13 cellular contexts compared by ENCODE assay signal in genomic region chr12:54986773-54987172, GRCh38. TPM values are rescaled to one million over a fixed set of nuclear protein-coding genes. Genes with fewer than 3 reads are reported as not detected.
DNase-seq lines count a peak whose midpoint lies in the region; ATAC-seq and TF ChIP-seq lines count a peak whose summit lies in the region.
"Not testable (repeated sequence)": the region's sequence is repeated elsewhere in the genome, so short reads cannot be mapped to it uniquely, and the experiment has no call there.
"Had no signal": no experiment of that assay in that cellular context is flagged by ENCODE, and none has a peak within 500 bp of the region (broad histone marks: within the 10 kb centered on the region; RNA-seq: fewer than 3 reads in every experiment).

No MANE protein-coding gene starts in this region.

- H3K36me3 Mint-ChIP-seq in CD4-positive, alpha-beta T cell (ENCODE audit: low read depth), result peaks cover 36% of the 10 kb centered on the region
- peaks cover 30% of the 10 kb centered on the region for H3K36me3 Mint-ChIP-seq in T-helper 1 cell treated with Interleukin-12 subunit alpha and Interleukin-12 subunit beta and Interleukin-4 antibody, amounts not matched to agents 30 μg/mL and 1 μg/mL, for 36 hours (ENCODE audit: low read depth)
- peaks cover 27% of the 10 kb centered on the region for H3K36me3 Mint-ChIP-seq in activated CD4-positive, alpha-beta memory T cell treated with anti-CD3 and anti-CD28 coated beads for 36 hours
- H3K36me3 Mint-ChIP-seq in activated T-helper 17 cell treated with anti-CD3 and anti-CD28 coated beads, Interleukin-2, amount 50 U/mL, for 72 hours (ENCODE audit: low read depth), result peaks cover 33% of the 10 kb centered on the region
- H3K36me3 Mint-ChIP-seq in activated naive CD8-positive, alpha-beta T cell, result peaks cover 24% of the 10 kb centered on the region
- H3K36me3 Mint-ChIP-seq in naive thymus-derived CD8-positive, alpha-beta T cell, result peaks cover 10 to 20% (median 13%) of the 10 kb centered on the region in 3 donors

- not testable (repeated sequence) for H3K9me3 Mint-ChIP-seq in CD4-positive, alpha-beta T cell; T-helper 1 cell treated with Interleukin-12 subunit alpha and Interleukin-12 subunit beta and Interleukin-4 antibody, amounts not matched to agents 30 μg/mL and 1 μg/mL, for 36 hours; activated CD4-positive, alpha-beta memory T cell treated with anti-CD3 and anti-CD28 coated beads for 36 hours; activated T-helper 17 cell treated with anti-CD3 and anti-CD28 coated beads, Interleukin-2, amount 50 U/mL, for 72 hours; activated naive CD8-positive, alpha-beta T cell (ENCODE audit: low read depth); naive thymus-derived CD8-positive, alpha-beta T cell

- H3K4me3 ChIP-seq in HEK293 (ENCODE audit: low read depth, low read length), result not testable (repeated sequence)

- not testable (repeated sequence) for ATAC-seq in CD4-positive, alpha-beta T cell (ENCODE audit: poor library complexity); activated T-helper 17 cell treated with anti-CD3 and anti-CD28 coated beads, Interleukin-2, amount 50 U/mL, for 72 hours (replicated peaks); naive thymus-derived CD8-positive, alpha-beta T cell

- POLR2A ChIA-PET in CD4-positive, alpha-beta T cell (lab: Charles Lee), result interaction anchor here (1.9 to 5.8 kb wide), 3 partner anchors 15 to 52 kb away, joined by 6 to 145 read pairs (median 35); no protein-coding TSS in a partner anchor
- POLR2A ChIA-PET in HEK293 (lab: Yijun Ruan, JAX); activated CD4-positive, alpha-beta memory T cell treated with anti-CD3 and anti-CD28 coated beads for 36 hours (lab: Charles Lee): not testable (repeated sequence)
- POLR2A ChIA-PET in naive thymus-derived CD8-positive, alpha-beta T cell (lab: Charles Lee), result interaction anchor here (4.4 to 5.7 kb wide), 3 partner anchors 12 to 25 kb away, joined by 18 to 98 read pairs (median 58); no protein-coding TSS in a partner anchor

- H3K27me3 Mint-ChIP-seq in CD4-positive, alpha-beta T cell; T-helper 1 cell treated with Interleukin-12 subunit alpha and Interleukin-12 subunit beta and Interleukin-4 antibody, amounts not matched to agents 30 μg/mL and 1 μg/mL, for 36 hours (ENCODE audit: low read depth); activated CD4-positive, alpha-beta memory T cell treated with anti-CD3 and anti-CD28 coated beads for 36 hours; activated T-helper 17 cell treated with anti-CD3 and anti-CD28 coated beads, Interleukin-2, amount 50 U/mL, for 72 hours; activated naive CD8-positive, alpha-beta T cell; naive thymus-derived CD8-positive, alpha-beta T cell: not testable (repeated sequence)

- CTCF ChIA-PET in CD4-positive, alpha-beta T cell (lab: Charles Lee), result interaction anchor here (0.8 to 3.1 kb wide), 2 partner anchors 28 to 86 kb away, joined by 3 to 15 read pairs; no protein-coding TSS in a partner anchor
- CTCF ChIA-PET in HEK293 (lab: Yijun Ruan, JAX), result interaction anchor here (0.9 to 1.3 kb wide), 3 partner anchors 84 to 87 kb away, joined by 3 to 4 read pairs (median 4); no protein-coding TSS in a partner anchor
- CTCF ChIA-PET in activated CD4-positive, alpha-beta memory T cell treated with anti-CD3 and anti-CD28 coated beads for 36 hours (lab: Charles Lee), result interaction anchor here (1.3 to 4.8 kb wide), 5 partner anchors 11 to 238 kb away, joined by 4 to 48 read pairs (median 19); no protein-coding TSS in a partner anchor

- H3K27ac Mint-ChIP-seq in CD4-positive, alpha-beta T cell, result peak overlapping the region; percentile 100
- H3K27ac Mint-ChIP-seq in T-helper 1 cell treated with Interleukin-12 subunit alpha and Interleukin-12 subunit beta and Interleukin-4 antibody, amounts not matched to agents 30 μg/mL and 1 μg/mL, for 36 hours, result peak overlapping the region; percentile 43
- H3K27ac Mint-ChIP-seq in activated CD4-positive, alpha-beta memory T cell treated with anti-CD3 and anti-CD28 coated beads for 36 hours, result peak overlapping the region; percentile 46
- not testable (repeated sequence) for H3K27ac Mint-ChIP-seq in activated T-helper 17 cell treated with anti-CD3 and anti-CD28 coated beads, Interleukin-2, amount 50 U/mL, for 72 hours
- H3K27ac Mint-ChIP-seq in activated naive CD8-positive, alpha-beta T cell, result peak overlapping the region; percentile 99
- H3K27ac Mint-ChIP-seq in naive thymus-derived CD8-positive, alpha-beta T cell, result peak overlapping the region; percentile 57 to 99 (median 98)

- DNase-seq in CD4-positive, alpha-beta T cell; activated CD4-positive, alpha-beta memory T cell treated with anti-CD3 and anti-CD28 coated beads for 36 hours; naive thymus-derived CD8-positive, alpha-beta T cell: not testable (repeated sequence)

- not testable (repeated sequence) for H3K27ac ChIP-seq in CD4-positive, alpha-beta T cell (ENCODE audit: low read depth, low read length); HEK293 (ENCODE audit: extremely low read depth, low read depth, low read length)

- TF ChIP-seq CTCF in CD4-positive, alpha-beta T cell (IDR thresholded peaks at IDR 0.05); HEK293 (tag by site-specific recombination; IDR thresholded peaks at IDR 0.05): not testable (repeated sequence)

- H3K4me1 ChIP-seq in HEK293 (ENCODE audit: control insufficient read depth, insufficient read depth, low read length), result not testable (repeated sequence)

- not testable (repeated sequence) for H3K27me3 ChIP-seq in CD4-positive, alpha-beta T cell (ENCODE audit: control insufficient read depth, insufficient read depth, low read length)

- not testable (repeated sequence) for H3K36me3 ChIP-seq in HEK293 (ENCODE audit: control insufficient read depth in 2 of 2, insufficient read depth in 1 of 2, low read length in 2 of 2)

- intact Hi-C loops in CD4-positive, alpha-beta T cell (cut with DNase I, micrococcal nuclease), result not testable (repeated sequence)
- intact Hi-C loops in activated CD4-positive, alpha-beta memory T cell treated with anti-CD3 and anti-CD28 coated beads for 36 hours (cut with micrococcal nuclease), result loop anchor here (5.0 to 10.0 kb wide), 4 partner anchors 638 to 1118 kb away; partner anchors contain the start of genes BLOC1S1 and PA2G4

- peak overlapping the region; percentile 63 for H3K4me3 Mint-ChIP-seq in CD4-positive, alpha-beta T cell
- H3K4me3 Mint-ChIP-seq in T-helper 1 cell treated with Interleukin-12 subunit alpha and Interleukin-12 subunit beta and Interleukin-4 antibody, amounts not matched to agents 30 μg/mL and 1 μg/mL, for 36 hours; activated CD4-positive, alpha-beta memory T cell treated with anti-CD3 and anti-CD28 coated beads for 36 hours: not testable (repeated sequence)
- H3K4me3 Mint-ChIP-seq in activated T-helper 17 cell treated with anti-CD3 and anti-CD28 coated beads, Interleukin-2, amount 50 U/mL, for 72 hours, result peak overlapping the region; percentile 21
- peak overlapping the region; percentile 75 for H3K4me3 Mint-ChIP-seq in activated naive CD8-positive, alpha-beta T cell
- peak overlapping the region in 6 of 10 donors; percentile 3 to 97 (median 37) for H3K4me3 Mint-ChIP-seq in naive thymus-derived CD8-positive, alpha-beta T cell

- H3K9me3 ChIP-seq in CD4-positive, alpha-beta T cell (ENCODE audit: control insufficient read depth, low read length); HEK293 (ENCODE audit: control insufficient read depth, insufficient read depth, low read depth, low read length): not testable (repeated sequence)

- H3K4me1 Mint-ChIP-seq in CD4-positive, alpha-beta T cell (ENCODE audit: low read depth), result peaks cover 98% of the 10 kb centered on the region
- peaks cover 62% of the 10 kb centered on the region for H3K4me1 Mint-ChIP-seq in T-helper 1 cell treated with Interleukin-12 subunit alpha and Interleukin-12 subunit beta and Interleukin-4 antibody, amounts not matched to agents 30 μg/mL and 1 μg/mL, for 36 hours (ENCODE audit: low read depth)
- peaks cover 72% of the 10 kb centered on the region for H3K4me1 Mint-ChIP-seq in activated CD4-positive, alpha-beta memory T cell treated with anti-CD3 and anti-CD28 coated beads for 36 hours (ENCODE audit: low read depth)
- H3K4me1 Mint-ChIP-seq in activated T-helper 17 cell treated with anti-CD3 and anti-CD28 coated beads, Interleukin-2, amount 50 U/mL, for 72 hours, result peaks cover 47% of the 10 kb centered on the region
- peaks cover 85% of the 10 kb centered on the region for H3K4me1 Mint-ChIP-seq in activated naive CD8-positive, alpha-beta T cell (ENCODE audit: low read depth)
- peaks cover 53 to 94% (median 73%) of the 10 kb centered on the region in 4 donors for H3K4me1 Mint-ChIP-seq in naive thymus-derived CD8-positive, alpha-beta T cell

TF ChIP-seq in HEK293, 187 proteins besides CTCF, POLR2A, EP300 and RAD21:
- TF ChIP-seq ZNF146 (tag by site-specific recombination; IDR thresholded peaks at IDR 0.05), result peak; percentile 67; the same call in 1 of the 2 replicates

RNA-seq across cellular contexts. Expression of gene TESPA1, which starts 2.2 kb away (rescaled TPM):
- 10 to 100 TPM; 96.3 to 98.2 TPM for total RNA-seq in CD4-positive, alpha-beta T cell
- 10 to 100 TPM; 73.9 to 74.8 TPM for total RNA-seq in activated CD4-positive, alpha-beta memory T cell treated with anti-CD3 and anti-CD28 coated beads for 36 hours
- total RNA-seq in activated T-helper 17 cell treated with anti-CD3 and anti-CD28 coated beads, Interleukin-2, amount 50 U/mL, for 72 hours, result 10 to 100 TPM; 51.1 to 91.7 TPM
- 100 to 1,000 TPM; 247 to 253 TPM for total RNA-seq in naive thymus-derived CD8-positive, alpha-beta T cell
- polyA plus RNA-seq in naive thymus-derived CD8-positive, alpha-beta T cell, result 100 to 1,000 TPM in 2 of 3 donors, 10 to 100 TPM in 1; 83.1 to 245 (median 180) TPM
- total RNA-seq: A172, Calu3, G401, HepG2 had no signal
- polyA plus RNA-seq: HepG2 had no signal

RNA-seq across cellular contexts. Expression of gene NEUROD4, which starts 33.0 kb away (rescaled TPM):
- total RNA-seq in CD4-positive, alpha-beta T cell, result not detected
- total RNA-seq in activated CD4-positive, alpha-beta memory T cell treated with anti-CD3 and anti-CD28 coated beads for 36 hours, result not detected
- total RNA-seq in activated T-helper 17 cell treated with anti-CD3 and anti-CD28 coated beads, Interleukin-2, amount 50 U/mL, for 72 hours, result not detected
- total RNA-seq in naive thymus-derived CD8-positive, alpha-beta T cell, result not detected
- polyA plus RNA-seq in naive thymus-derived CD8-positive, alpha-beta T cell, result not detected
- total RNA-seq: A172, Calu3, G401, GM12878, H4, HepG2 had no signal
- polyA plus RNA-seq: HepG2 had no signal
